In the genomic region with DNA sequence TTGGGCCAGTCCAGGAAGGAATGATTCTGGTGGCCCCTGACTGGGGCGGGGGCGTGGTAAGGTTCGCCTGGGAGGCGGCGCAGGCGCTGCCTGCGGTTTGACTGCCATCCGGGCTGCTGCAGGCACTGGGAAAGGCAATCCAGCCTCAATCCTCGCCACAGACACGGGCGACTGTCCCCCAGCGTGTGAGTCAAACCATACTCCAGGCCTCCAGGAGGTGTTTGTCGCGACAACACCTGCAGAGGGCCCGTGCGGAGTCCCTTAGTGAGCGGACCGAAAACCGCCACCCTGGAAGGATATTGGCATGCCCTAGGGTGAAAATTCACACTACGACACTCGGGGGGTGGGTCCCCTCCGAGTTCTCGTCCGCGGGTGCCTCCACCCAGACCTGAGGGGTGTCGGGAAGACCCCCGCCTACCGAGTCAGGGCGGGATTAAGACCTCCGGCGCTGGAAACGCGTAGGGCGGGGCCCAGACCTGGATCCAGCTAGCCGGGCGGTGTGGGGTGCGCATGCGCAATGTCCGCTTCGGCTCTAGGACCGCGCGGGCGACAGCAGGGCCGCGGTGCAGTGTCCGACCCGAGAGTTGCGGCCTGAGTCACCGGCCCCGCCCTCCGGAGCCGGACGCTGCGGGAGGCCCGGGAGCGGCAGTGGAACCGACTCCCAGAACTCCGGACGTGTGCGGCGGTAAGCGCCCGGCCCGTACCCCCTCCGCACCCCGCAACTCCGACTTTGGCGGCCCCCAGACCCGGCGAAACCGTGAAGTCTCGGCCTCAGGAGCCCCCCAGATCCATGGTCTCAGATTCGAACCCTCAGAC, we compare ENCODE assay signal across 8 cellular contexts. TPM values are rescaled to one million over a fixed set of nuclear protein-coding genes. Genes with fewer than 3 reads are reported as not detected.
DNase-seq lines count a peak whose midpoint lies in the region; ATAC-seq and TF ChIP-seq lines count a peak whose summit lies in the region.

A gene (plus strand): TSS at position 594 of the 816 bp plus-strand sequence. CDS start 946 bp downstream, outside the sequence.

- peak; percentile 80 for ATAC-seq in HG02884 (IDR thresholded peaks at IDR 0.05; ENCODE audit: unreplicated experiment)
- ATAC-seq in aorta (ENCODE audit: low FRiP score) = peak; percentile 97

- peak; percentile 98 for DNase-seq in GM13977 (ENCODE audit: low spot score)
- peak; percentile 94 for DNase-seq in NCI-H1694 (lab: John Stamatoyannopoulos, UW)
- peak; percentile 66 to 99 (median 91) for DNase-seq in amygdala (lab: John Stamatoyannopoulos, UW)
- peak; percentile 96 for DNase-seq in right atrium auricular region (ENCODE audit: low spot score)
- DNase-seq in aorta = peak; percentile 99

- peak within 1 kb of the TSS; percentile 96 for H3K4me3 Mint-ChIP-seq in T-helper 1 cell treated with Interleukin-12 subunit alpha and Interleukin-12 subunit beta and Interleukin-4 antibody, amounts not matched to agents 30 μg/mL and 1 μg/mL, for 36 hours

- no peaks in the 10 kb centered on the region for H3K27me3 Mint-ChIP-seq in T-helper 1 cell treated with Interleukin-12 subunit alpha and Interleukin-12 subunit beta and Interleukin-4 antibody, amounts not matched to agents 30 μg/mL and 1 μg/mL, for 36 hours (ENCODE audit: low read depth)

- 0% methylated on average over 68 to 74 of the region's 74 CpGs for WGBS in aorta, 2 donors

- H3K36me3 Mint-ChIP-seq in T-helper 1 cell treated with Interleukin-12 subunit alpha and Interleukin-12 subunit beta and Interleukin-4 antibody, amounts not matched to agents 30 μg/mL and 1 μg/mL, for 36 hours (ENCODE audit: low read depth) = peaks cover 19% of the 10 kb centered on the region

- H3K9me3 Mint-ChIP-seq in T-helper 1 cell treated with Interleukin-12 subunit alpha and Interleukin-12 subunit beta and Interleukin-4 antibody, amounts not matched to agents 30 μg/mL and 1 μg/mL, for 36 hours = no peaks in the 10 kb centered on the region

- in situ Hi-C loops in GM13977 (cut with MboI; ENCODE audit: low pct_unique_long_range_greater_than_20kb, low sequenced_read_pairs, unreplicated experiment) = no loop called here

- H3K27ac ChIP-seq in right atrium auricular region (peak within 1 kb of the TSS; percentile 97 to 100), rectal smooth muscle tissue (ENCODE audit: low read depth, low read length) (peak within 1 kb of the TSS; percentile 95), aorta (ENCODE audit: low read depth in 1 of 2, low read length in 2 of 2) (peak within 1 kb of the TSS; percentile 30 to 97)

- TF ChIP-seq CTCF in GM13977 (IDR thresholded peaks at IDR 0.05; ENCODE audit: extremely low read depth, insufficient read depth, missing control alignments) (no peak), right atrium auricular region (IDR thresholded peaks at IDR 0.05) (peak in 1 of 2 donors; percentile 25)

- H3K27ac Mint-ChIP-seq in T-helper 1 cell treated with Interleukin-12 subunit alpha and Interleukin-12 subunit beta and Interleukin-4 antibody, amounts not matched to agents 30 μg/mL and 1 μg/mL, for 36 hours = peak within 1 kb of the TSS; percentile 98

- H3K36me3 ChIP-seq in right atrium auricular region (peaks cover 25% of the 10 kb centered on the region), rectal smooth muscle tissue (ENCODE audit: control insufficient read depth, insufficient read depth, low read length) (peaks cover 15% of the 10 kb centered on the region), aorta (ENCODE audit: control insufficient read depth in 1 of 2, insufficient read depth in 2 of 2, low read length in 1 of 2) (peaks cover 0 to 8% of the 10 kb centered on the region in 2 donors)

- H3K9ac ChIP-seq in rectal smooth muscle tissue (ENCODE audit: low read length) = peak within 1 kb of the TSS; percentile 92

- intact Hi-C loops in aorta (cut with DNase I) = loop anchor here in 1 of 2 donors (1.0 to 10.0 kb wide), 2 partner anchors 12 to 395 kb away; a partner anchor contains a TSS

- H3K4me1 Mint-ChIP-seq in T-helper 1 cell treated with Interleukin-12 subunit alpha and Interleukin-12 subunit beta and Interleukin-4 antibody, amounts not matched to agents 30 μg/mL and 1 μg/mL, for 36 hours (ENCODE audit: low read depth) = peaks cover 19% of the 10 kb centered on the region

- H3K9me3 ChIP-seq in right atrium auricular region = no peaks in the 10 kb centered on the region
- H3K9me3 ChIP-seq in aorta (ENCODE audit: control insufficient read depth, low read length) = no peaks in the 10 kb centered on the region

- H3K4me3 ChIP-seq in right atrium auricular region (peak within 1 kb of the TSS; percentile 80 to 99), rectal smooth muscle tissue (ENCODE audit: low read length) (peak within 1 kb of the TSS; percentile 98), aorta (ENCODE audit: low read length in 2 of 2) (peak within 1 kb of the TSS; percentile 76 to 91)

- H3K4me1 ChIP-seq in right atrium auricular region = peaks cover 0 to 35% of the 10 kb centered on the region in 2 donors
- peaks cover 6% of the 10 kb centered on the region for H3K4me1 ChIP-seq in rectal smooth muscle tissue (ENCODE audit: control insufficient read depth, insufficient read depth, low read length)
- H3K4me1 ChIP-seq in aorta (ENCODE audit: control insufficient read depth in 1 of 2, insufficient read depth in 2 of 2, low read length in 2 of 2) = no peaks in the 10 kb centered on the region

- H3K27me3 ChIP-seq in right atrium auricular region (no peaks in the 10 kb centered on the region), rectal smooth muscle tissue (ENCODE audit: control insufficient read depth, insufficient read depth, low read length) (no peaks in the 10 kb centered on the region), aorta (ENCODE audit: control insufficient read depth in 1 of 2, insufficient read depth in 2 of 2, low read length in 1 of 2) (no peaks in the 10 kb centered on the region)

RNA-seq across cellular contexts. Expression of the gene that starts here (rescaled TPM):
- total RNA-seq in right atrium auricular region (100 to 1,000 TPM; 222 to 238 TPM), aorta (100 to 1,000 TPM; 521 to 538 TPM)
- 100 to 1,000 TPM; 488 to 543 TPM for polyA plus RNA-seq in aorta

Comparison
In these comparisons a context has a peak if more than half of its experiments do, and no peak if none do; other contexts are left out.
1. Peak in every context shown above with its lines: DNase-seq, ATAC-seq, H3K4me3 ChIP-seq and H3K27ac ChIP-seq.